In genomic region chr17:47810200-47810821, GRCh38 we compare ENCODE assay signal across 8 cellular contexts. TPM values are rescaled to one million over a fixed set of nuclear protein-coding genes. Genes with fewer than 3 reads are reported as not detected.
DNase-seq lines count a peak whose midpoint lies in the region; ATAC-seq and TF ChIP-seq lines count a peak whose summit lies in the region.
"Had no signal": no experiment of that assay in that cellular context is flagged by ENCODE, and none has a peak within 500 bp of the region (broad histone marks: within the 10 kb centered on the region; RNA-seq: fewer than 3 reads in every experiment).

No MANE protein-coding gene starts in this region.

- H3K9me3 Mint-ChIP-seq in chondrocyte (ENCODE audit: low read depth) (no peaks in the 10 kb centered on the region), natural killer cell (no peaks in the 10 kb centered on the region)
- H3K9me3 Mint-ChIP-seq: neural crest cell had no signal

- H3K4me1 Mint-ChIP-seq in chondrocyte (ENCODE audit: low read depth) (peaks cover 23% of the 10 kb centered on the region), natural killer cell (peaks cover 29 to 37% of the 10 kb centered on the region in 2 donors)
- H3K4me1 Mint-ChIP-seq: neural crest cell had no signal

- H3K27me3 Mint-ChIP-seq in chondrocyte (ENCODE audit: low read depth), result peaks cover 1% of the 10 kb centered on the region
- H3K27me3 Mint-ChIP-seq in natural killer cell (ENCODE audit: low read depth in 2 of 2), result no peaks in the 10 kb centered on the region

- ATAC-seq in natural killer cell, result peak; percentile 82 to 87 (median 84)
- no peak for ATAC-seq in GM19351 (IDR thresholded peaks at IDR 0.05; ENCODE audit: unreplicated experiment)

- H3K4me3 Mint-ChIP-seq in chondrocyte (ENCODE audit: unreplicated experiment) (no peak overlapping the region), natural killer cell (peak overlapping the region; percentile 31)
- H3K4me3 Mint-ChIP-seq: neural crest cell had no signal

- peak; percentile 93 for DNase-seq in ELF-1 (ENCODE audit: low read depth, low spot score)
- peak; percentile 73 for DNase-seq in LoVo (ENCODE audit: low spot score)
- peak; percentile 50 for DNase-seq in chondrocyte (ENCODE audit: low spot score)
- peak; percentile 41 for DNase-seq in natural killer cell
- DNase-seq in NCI-H1417 (lab: John Stamatoyannopoulos, UW), result no peak
- no peak for DNase-seq in GM10266 (ENCODE audit: extremely low spot score)

- H3K27ac Mint-ChIP-seq in chondrocyte (ENCODE audit: unreplicated experiment) (peak overlapping the region; percentile 74), natural killer cell (peak overlapping the region; percentile 93)

- H3K36me3 Mint-ChIP-seq in chondrocyte (ENCODE audit: low read depth) (peaks cover 42% of the 10 kb centered on the region), natural killer cell (peaks cover 24% of the 10 kb centered on the region)

- TF ChIP-seq CTCF in chondrocyte (IDR thresholded peaks at IDR 0.05), result no peak
- TF ChIP-seq CTCF in natural killer cell (IDR thresholded peaks at IDR 0.05), result no peak
- TF ChIP-seq CTCF in GM10266 (IDR thresholded peaks at IDR 0.05; ENCODE audit: control insufficient read depth, insufficient read depth, low read depth, missing control alignments), result no peak

- intact Hi-C loops in natural killer cell (cut with micrococcal nuclease), result loop anchor here (1.0 kb wide), 1 partner anchor 19 kb away; no protein-coding TSS in a partner anchor

RNA-seq across cellular contexts. Expression of gene OSBPL7, which starts 11.3 kb away (rescaled TPM):
- total RNA-seq in chondrocyte (17.4 to 28.1 TPM (median 20.3 TPM) in 3 replicates), natural killer cell (100 to 1,000 TPM; 113 to 162 (median 119) TPM)

RNA-seq across cellular contexts. Expression of gene MRPL10, which starts 21.0 kb away (rescaled TPM):
- 23.9 to 25.4 TPM (median 24.8 TPM) in 3 replicates for total RNA-seq in chondrocyte
- 100 to 1,000 TPM; 106 to 232 (median 144) TPM for total RNA-seq in natural killer cell

RNA-seq across cellular contexts. Expression of gene LRRC46, which starts 21.2 kb away (rescaled TPM):
- total RNA-seq in chondrocyte (0.35 to 0.65 TPM in 2 of 3 replicates, not detected in the other), natural killer cell (1 to 10 TPM; 1.7 to 3.1 (median 2.7) TPM)

RNA-seq across cellular contexts. Expression of gene SCRN2, which starts 30.8 kb away (rescaled TPM):
- total RNA-seq in chondrocyte (14.9 to 32.9 TPM (median 15.7 TPM) in 3 replicates), natural killer cell (10 to 100 TPM; 33.7 to 38.0 (median 35.7) TPM)

RNA-seq across cellular contexts. Expression of gene SP6, which starts 40.7 kb away (rescaled TPM):
- 0.05 to 0.15 TPM (median 0.08 TPM) in 3 replicates for total RNA-seq in chondrocyte
- total RNA-seq in natural killer cell, result under 1 TPM in 2 of 3 donors, not detected in 1; 0.09 TPM

Comparison
In these comparisons a context has a peak if more than half of its experiments do, and no peak if none do; other contexts are left out.
1. DNase-seq: peak in ELF-1 (single experiment), LoVo (single experiment), chondrocyte (single experiment) and natural killer cell (single experiment); none in NCI-H1417 (0 of 3) and GM10266 (single experiment).